Comparison of ENCODE assay signal across 9 cellular contexts in the genomic region with DNA sequence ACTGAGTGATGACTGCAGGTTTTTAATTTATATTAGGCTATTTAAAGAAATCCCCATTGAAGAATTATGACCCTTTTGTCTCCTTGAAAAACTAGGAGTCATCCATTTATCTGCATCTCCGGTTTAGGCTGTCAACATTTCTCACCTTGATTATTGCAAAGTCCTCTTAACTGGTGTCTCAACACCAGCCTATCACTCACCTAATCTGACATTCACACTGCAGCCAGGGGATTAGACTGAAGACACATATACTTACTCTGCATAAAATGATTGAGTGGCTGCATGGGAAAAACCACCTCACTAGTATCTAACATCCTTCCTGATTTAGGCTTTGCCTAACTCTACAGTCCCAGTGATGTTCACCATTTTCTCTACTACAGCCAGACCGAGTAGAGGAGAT.
"Had no signal": no experiment of that assay in that cellular context is flagged by ENCODE, and none has a peak within 500 bp of the region (broad histone marks: within the 10 kb centered on the region; RNA-seq: fewer than 3 reads in every experiment).

No MANE protein-coding gene starts in this region.

- H3K4me2 ChIP-seq: GM23338 had no signal

- H3K27ac Mint-ChIP-seq: GM23338, H9, HFFc6 had no signal

- H3K4me3 ChIP-seq: GM23248, GM23338, HAP-1 had no signal

- H3K4me3 Mint-ChIP-seq: GM23338, H9, HFFc6 had no signal

- H3K4me1 Mint-ChIP-seq: GM23338, H9 had no signal

- DNase-seq: GM23248, GOT3, H7, H9, HCEC 1CT, HFFc6 had no signal

- H3K4me1 ChIP-seq: HAP-1 had no signal

- H3K9me3 ChIP-seq: HAP-1 had no signal

- H2AFZ ChIP-seq: GM23248, GM23338 had no signal

- H3K27ac ChIP-seq: GM23248 had no signal

- H3K9ac ChIP-seq: GM23248 had no signal

- H3K9me3 Mint-ChIP-seq: GM23338, H9 had no signal

- ATAC-seq: GM23338, HCT116 had no signal

- H3K36me3 ChIP-seq: HAP-1 had no signal
